13 cellular contexts compared by ENCODE assay signal in genomic region chr6:107666084-107666981, GRCh38.
DNase-seq lines count a peak whose midpoint lies in the region; ATAC-seq and TF ChIP-seq lines count a peak whose summit lies in the region.
"Had no signal": no experiment of that assay in that cellular context is flagged by ENCODE, and none has a peak within 500 bp of the region (broad histone marks: within the 10 kb centered on the region; RNA-seq: fewer than 3 reads in every experiment).

No MANE protein-coding gene starts in this region.

- no peak for TF ChIP-seq CTCF in PC-3 (conservative IDR thresholded peaks at IDR 0.05; ENCODE audit: low read depth, low read length)
- no peak for TF ChIP-seq CTCF in glutamatergic neuron (IDR thresholded peaks at IDR 0.05; ENCODE audit: partially characterized antibody, unreplicated experiment)

- peak; percentile 42 for DNase-seq in NCI-H510A treated with DMSO at 0.1 percent for 48 hours (lab: John Stamatoyannopoulos, UW)
- no peak for DNase-seq in NCI-H510A (lab: John Stamatoyannopoulos, UW)
- peak; percentile 78 for DNase-seq in PC-3
- no peak for DNase-seq in glutamatergic neuron
- DNase-seq in stimulated activated naive B cell treated with anti-CD40 and anti-IgM and Interleukin-4, amounts not matched to agents 10 μg/mL and 1 μg/mL and 100 μg/mL, for 72 hours, result no peak
- no peak for DNase-seq in stimulated activated naive CD8-positive, alpha-beta T cell treated with anti-CD3 and anti-CD28 coated beads, Interleukin-15, Interleukin-2, amounts not matched to agents 100 U/mL and 50 U/mL, for 24 hours
- DNase-seq: activated CD8-positive, alpha-beta memory T cell treated with anti-CD3 and anti-CD28 coated beads, Interleukin-2, amount 50 U/mL, for 4 hours; GOT3; immature natural killer cell had no signal

- no peaks in the 10 kb centered on the region for H3K79me2 ChIP-seq in PC-3 (ENCODE audit: low read length)

- peak overlapping the region; percentile 58 for H3K4me2 ChIP-seq in PC-3 (ENCODE audit: low read length)

- no peaks in the 10 kb centered on the region for H4K20me1 ChIP-seq in PC-3 (ENCODE audit: low read length)

- no peak overlapping the region for H3K9ac ChIP-seq in PC-3 (ENCODE audit: low read length)

- ATAC-seq in PC-3 (peak; percentile 89), HG02610 (IDR thresholded peaks at IDR 0.05; ENCODE audit: unreplicated experiment) (no peak), GM18505 (IDR thresholded peaks at IDR 0.05; ENCODE audit: unreplicated experiment) (no peak)
- no peak for ATAC-seq in stimulated activated naive B cell treated with anti-CD40 and anti-IgM and Interleukin-4, amounts not matched to agents 10 μg/mL and 1 μg/mL and 100 μg/mL, for 72 hours (replicated peaks)
- no peak for ATAC-seq in stimulated activated naive CD8-positive, alpha-beta T cell treated with anti-CD3 and anti-CD28 coated beads, Interleukin-15, Interleukin-2, amounts not matched to agents 100 U/mL and 50 U/mL, for 24 hours

- H3K36me3 ChIP-seq in PC-3 (ENCODE audit: low read depth, low read length), result no peaks in the 10 kb centered on the region
- H3K36me3 ChIP-seq: SJSA1, suprapubic skin had no signal

- H3K9me2 ChIP-seq in PC-3 (replicated peaks; ENCODE audit: low read length), result no peaks in the 10 kb centered on the region

- POLR2A ChIA-PET in PC-3 (lab: Charles Lee; ENCODE audit: unreplicated experiment), result no interaction called here

- H3K4me3 ChIP-seq in PC-3 (ENCODE audit: low read length), result peak overlapping the region; percentile 22; the same call in 1 of the 2 replicates
- H3K4me3 ChIP-seq: SJSA1, suprapubic skin had no signal

- H3K9me3 ChIP-seq in PC-3 (ENCODE audit: low read length), result no peaks in the 10 kb centered on the region
- H3K9me3 ChIP-seq: SJSA1, suprapubic skin had no signal

- peaks cover 11% of the 10 kb centered on the region for H3K9me3 Mint-ChIP-seq in glutamatergic neuron (ENCODE audit: unreplicated experiment)
- H3K9me3 Mint-ChIP-seq in stimulated activated naive B cell treated with anti-CD40 and anti-IgM and Interleukin-4, amounts not matched to agents 10 μg/mL and 1 μg/mL and 100 μg/mL, for 72 hours, result peaks cover 0 to 2% of the 10 kb centered on the region in 2 donors
- H3K9me3 Mint-ChIP-seq: immature natural killer cell had no signal

- peaks cover 48% of the 10 kb centered on the region for H3K4me1 Mint-ChIP-seq in glutamatergic neuron (ENCODE audit: low read depth, unreplicated experiment)
- peaks cover 54 to 87% of the 10 kb centered on the region in 2 donors for H3K4me1 Mint-ChIP-seq in stimulated activated naive B cell treated with anti-CD40 and anti-IgM and Interleukin-4, amounts not matched to agents 10 μg/mL and 1 μg/mL and 100 μg/mL, for 72 hours

- H3K27me3 Mint-ChIP-seq in glutamatergic neuron (ENCODE audit: unreplicated experiment), result peaks cover 3% of the 10 kb centered on the region
- H3K27me3 Mint-ChIP-seq in stimulated activated naive B cell treated with anti-CD40 and anti-IgM and Interleukin-4, amounts not matched to agents 10 μg/mL and 1 μg/mL and 100 μg/mL, for 72 hours, result no peaks in the 10 kb centered on the region

- intact Hi-C loops in PC-3 (cut with micrococcal nuclease), result no loop called here

- no peaks in the 10 kb centered on the region for H3K27me3 ChIP-seq in PC-3 (ENCODE audit: low read length)
- H3K27me3 ChIP-seq: SJSA1, suprapubic skin had no signal

- CTCF ChIA-PET in PC-3 (lab: Charles Lee), result interaction anchor here (0.7 kb wide), 1 partner anchor 207 kb away, joined by 3 read pairs; no protein-coding TSS in a partner anchor

- BruUV-seq in PC-3 (replicated peaks; lab: Mats Ljungman, UMichigan), result no TSS peak

- H2AFZ ChIP-seq in PC-3 (ENCODE audit: low read length), result peak overlapping the region; percentile 75

- H3K27ac ChIP-seq in PC-3 (ENCODE audit: low read length), result peak overlapping the region; percentile 52
- H3K27ac ChIP-seq: suprapubic skin had no signal

- peaks cover 22% of the 10 kb centered on the region for H3K4me1 ChIP-seq in PC-3 (ENCODE audit: insufficient read depth, low read length)

- H3K27ac Mint-ChIP-seq in glutamatergic neuron (ENCODE audit: unreplicated experiment), result peak overlapping the region; percentile 67
- H3K27ac Mint-ChIP-seq in stimulated activated naive B cell treated with anti-CD40 and anti-IgM and Interleukin-4, amounts not matched to agents 10 μg/mL and 1 μg/mL and 100 μg/mL, for 72 hours, result peak overlapping the region; percentile 52
- H3K27ac Mint-ChIP-seq: immature natural killer cell had no signal

- H3K36me3 Mint-ChIP-seq in glutamatergic neuron (ENCODE audit: unreplicated experiment), result no peaks in the 10 kb centered on the region
- peaks cover 0 to 1% of the 10 kb centered on the region in 2 donors for H3K36me3 Mint-ChIP-seq in stimulated activated naive B cell treated with anti-CD40 and anti-IgM and Interleukin-4, amounts not matched to agents 10 μg/mL and 1 μg/mL and 100 μg/mL, for 72 hours
- H3K36me3 Mint-ChIP-seq: immature natural killer cell had no signal

- no peaks in the 10 kb centered on the region for H3F3A ChIP-seq in PC-3 (ENCODE audit: low read length, unreplicated experiment)

- TF ChIP-seq POLR2A in GM18505 (IDR thresholded peaks at IDR 0.05; ENCODE audit: borderline replicate concordance, extremely low read depth, insufficient read depth, insufficient read length), result no peak

- H3K4me3 Mint-ChIP-seq in glutamatergic neuron (ENCODE audit: unreplicated experiment), result no peak overlapping the region
- no peak overlapping the region for H3K4me3 Mint-ChIP-seq in stimulated activated naive B cell treated with anti-CD40 and anti-IgM and Interleukin-4, amounts not matched to agents 10 μg/mL and 1 μg/mL and 100 μg/mL, for 72 hours
- H3K4me3 Mint-ChIP-seq: immature natural killer cell had no signal

Comparison
In these comparisons a context has a peak if more than half of its experiments do, and no peak if none do; other contexts are left out.
1. DNase-seq: peak in NCI-H510A treated with DMSO at 0.1 percent for 48 hours (single experiment) and PC-3 (single experiment); none in NCI-H510A (single experiment), glutamatergic neuron (single experiment), stimulated activated naive B cell treated with anti-CD40 and anti-IgM and Interleukin-4, amounts not matched to agents 10 μg/mL and 1 μg/mL and 100 μg/mL, for 72 hours (single experiment) and stimulated activated naive CD8-positive, alpha-beta T cell treated with anti-CD3 and anti-CD28 coated beads, Interleukin-15, Interleukin-2, amounts not matched to agents 100 U/mL and 50 U/mL, for 24 hours (single experiment).